ENCODE assay signal across 9 cellular contexts in the genomic region with DNA sequence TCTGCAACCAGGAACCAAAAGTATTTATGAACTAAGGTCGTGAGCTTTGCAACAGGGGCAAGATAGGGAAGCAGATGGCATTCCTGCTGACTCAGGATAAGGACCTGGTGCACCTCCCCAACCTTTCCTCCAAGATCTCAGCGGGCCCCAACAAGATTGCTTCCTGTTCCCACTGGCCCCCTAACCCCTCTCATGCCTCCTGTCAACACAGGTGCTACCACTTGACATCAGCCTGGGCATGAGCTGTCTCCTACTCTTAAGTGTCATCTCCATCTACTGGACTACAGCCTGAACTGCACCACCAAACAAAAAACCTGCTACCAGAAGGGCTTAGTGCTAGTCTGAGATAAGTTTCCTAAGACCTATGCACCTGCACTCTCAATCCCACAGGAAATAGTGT. TPM values are rescaled to one million over a fixed set of nuclear protein-coding genes. Genes with fewer than 3 reads are reported as not detected.
DNase-seq lines count a peak whose midpoint lies in the region; ATAC-seq and TF ChIP-seq lines count a peak whose summit lies in the region.
"Had no signal": no experiment of that assay in that cellular context is flagged by ENCODE, and none has a peak within 500 bp of the region (broad histone marks: within the 10 kb centered on the region; RNA-seq: fewer than 3 reads in every experiment).

No MANE protein-coding gene starts in this region.

- H3K4me2 ChIP-seq in DND-41 (ENCODE audit: insufficient read depth, low read length): no peak overlapping the region
- no peak overlapping the region for H3K4me2 ChIP-seq in fibroblast of lung (ENCODE audit: extremely low read depth, insufficient read depth, low read length)
- H3K4me2 ChIP-seq in smooth muscle cell: no peak overlapping the region

- no peaks in the 10 kb centered on the region for H4K20me1 ChIP-seq in DND-41 (ENCODE audit: insufficient read depth, low read length)
- no peaks in the 10 kb centered on the region for H4K20me1 ChIP-seq in fibroblast of lung (ENCODE audit: control insufficient read depth, extremely low read depth, insufficient read depth, low read length)
- H4K20me1 ChIP-seq in smooth muscle cell (ENCODE audit: low read depth): peaks cover 5% of the 10 kb centered on the region

- ATAC-seq in DND-41 (ENCODE audit: insufficient read depth, low read depth): peak; percentile 68

- H3K4me1 ChIP-seq in DND-41 (ENCODE audit: insufficient read depth, low read length): no peaks in the 10 kb centered on the region
- no peaks in the 10 kb centered on the region for H3K4me1 ChIP-seq in fibroblast of lung (ENCODE audit: control insufficient read depth, extremely low read depth, insufficient read depth, low read length)
- no peaks in the 10 kb centered on the region for H3K4me1 ChIP-seq in smooth muscle cell (ENCODE audit: low read depth)
- H3K4me1 ChIP-seq in suprapubic skin: peaks cover 3% of the 10 kb centered on the region
- no peaks in the 10 kb centered on the region for H3K4me1 ChIP-seq in effector memory CD4-positive, alpha-beta T cell (ENCODE audit: control insufficient read depth, insufficient read depth, low read length, poor library complexity, severe bottlenecking)

- WGBS in smooth muscle cell (ENCODE audit: low lambda C conversion rate): 60% methylated on average over 2 of the region's 2 CpGs
- WGBS in suprapubic skin: 58% methylated on average over 2 of the region's 2 CpGs

- TF ChIP-seq EP300 in suprapubic skin (IDR thresholded peaks at IDR 0.05): no peak

- H3K36me3 ChIP-seq in DND-41 (ENCODE audit: insufficient read depth, low read length): peaks cover 47% of the 10 kb centered on the region
- no peaks in the 10 kb centered on the region for H3K36me3 ChIP-seq in fibroblast of lung (ENCODE audit: control insufficient read depth, insufficient read depth, low read length)
- H3K36me3 ChIP-seq in smooth muscle cell (ENCODE audit: low read depth): peaks cover 7% of the 10 kb centered on the region
- peaks cover 28% of the 10 kb centered on the region for H3K36me3 ChIP-seq in suprapubic skin
- H3K36me3 ChIP-seq in effector memory CD4-positive, alpha-beta T cell (ENCODE audit: control insufficient read depth, insufficient read depth, low read length): peaks cover 19% of the 10 kb centered on the region

- H3K27me3 ChIP-seq in DND-41 (ENCODE audit: insufficient read depth, low read length, poor library complexity) (no peaks in the 10 kb centered on the region), fibroblast of lung (ENCODE audit: control insufficient read depth, insufficient read depth, low read length) (no peaks in the 10 kb centered on the region), smooth muscle cell (ENCODE audit: low read depth) (no peaks in the 10 kb centered on the region), suprapubic skin (no peaks in the 10 kb centered on the region)
- H3K27me3 ChIP-seq in effector memory CD4-positive, alpha-beta T cell (replicated peaks; ENCODE audit: control insufficient read depth, insufficient read depth, low read length, poor library complexity, severe bottlenecking): no peaks in the 10 kb centered on the region

- DNase-seq in DND-41: peak; percentile 33
- peak; percentile 9 for DNase-seq in HFF-Myc (ENCODE audit: extremely low read depth, low read depth)
- DNase-seq in OCI-M1 (lab: John Stamatoyannopoulos, UW): peak; percentile 46
- peak; percentile 20 to 28 for DNase-seq in fibroblast of lung (ENCODE audit: low read depth in 2 of 2)
- DNase-seq in smooth muscle cell (lab: John Stamatoyannopoulos, UW; ENCODE audit: unreplicated experiment): no peak
- no peak for DNase-seq in activated gamma-delta T cell (lab: John Stamatoyannopoulos, UW)
- DNase-seq in suprapubic skin (ENCODE audit: low spot score in 2 of 2): no peak
- DNase-seq in effector memory CD4-positive, alpha-beta T cell: no peak

- H3K9ac ChIP-seq in DND-41 (ENCODE audit: low read depth, low read length) (no peak overlapping the region), fibroblast of lung (ENCODE audit: insufficient read depth, low read length) (no peak overlapping the region), smooth muscle cell (ENCODE audit: low read depth) (no peak overlapping the region)

- H3K9me3 ChIP-seq in DND-41 (ENCODE audit: insufficient read depth, low read length, severe bottlenecking) (peaks cover 27% of the 10 kb centered on the region), fibroblast of lung (ENCODE audit: control insufficient read depth, insufficient read depth, low read depth, low read length) (no peaks in the 10 kb centered on the region), smooth muscle cell (replicated peaks; ENCODE audit: low read depth) (no peaks in the 10 kb centered on the region), suprapubic skin (no peaks in the 10 kb centered on the region)
- no peaks in the 10 kb centered on the region for H3K9me3 ChIP-seq in effector memory CD4-positive, alpha-beta T cell (ENCODE audit: control insufficient read depth, low read length)

- TF ChIP-seq POLR2A in suprapubic skin (IDR thresholded peaks at IDR 0.05): no peak

- H3K79me2 ChIP-seq in DND-41 (ENCODE audit: insufficient read depth, low read length): no peaks in the 10 kb centered on the region
- H3K79me2 ChIP-seq in fibroblast of lung (ENCODE audit: control insufficient read depth, insufficient read depth, low read length): no peaks in the 10 kb centered on the region
- H3K79me2 ChIP-seq in smooth muscle cell (ENCODE audit: low read depth): peaks cover 3% of the 10 kb centered on the region

- TF ChIP-seq CTCF in DND-41 (IDR thresholded peaks at IDR 0.05; ENCODE audit: borderline replicate concordance, extremely low read depth, low read length, poor library complexity, severe bottlenecking): peak; percentile 62
- peak; percentile 64 for TF ChIP-seq CTCF in HFF-Myc (IDR thresholded peaks at IDR 0.05; ENCODE audit: low read depth, low read length, missing control alignments)
- peak; percentile 60 to 61 for TF ChIP-seq CTCF in fibroblast of lung (conservative IDR thresholded peaks at IDR 0.05 in 1 of 2, IDR thresholded peaks at IDR 0.05 in 1 of 2; ENCODE audit: low read depth in 1 of 2, low read length in 2 of 2)
- peak; percentile 35 for TF ChIP-seq CTCF in smooth muscle cell (IDR thresholded peaks at IDR 0.05; ENCODE audit: borderline replicate concordance, insufficient read depth, poor library complexity, severe bottlenecking)
- TF ChIP-seq CTCF in suprapubic skin (IDR thresholded peaks at IDR 0.05): peak in 1 of 2 donors; percentile 20

- H2AFZ ChIP-seq in DND-41 (ENCODE audit: low read depth, low read length) (no peak overlapping the region), fibroblast of lung (ENCODE audit: low read length) (no peak overlapping the region), smooth muscle cell (ENCODE audit: low read depth) (no peak overlapping the region)

- H3K27ac ChIP-seq in DND-41 (ENCODE audit: low read length) (no peak overlapping the region), fibroblast of lung (ENCODE audit: insufficient read depth, low read length) (no peak overlapping the region), smooth muscle cell (ENCODE audit: low read depth) (no peak overlapping the region), suprapubic skin (no peak overlapping the region)
- no peak overlapping the region for H3K27ac ChIP-seq in effector memory CD4-positive, alpha-beta T cell (ENCODE audit: insufficient read depth, low read length, poor library complexity, severe bottlenecking)
- H3K27ac ChIP-seq: skin epidermis had no signal

- H3F3A ChIP-seq in smooth muscle cell (ENCODE audit: low read depth): no peaks in the 10 kb centered on the region

- H3K4me3 ChIP-seq in DND-41 (ENCODE audit: low read depth in 1 of 2, low read length in 2 of 2) (no peak overlapping the region), HFF-Myc (replicated peaks; ENCODE audit: low read depth, low read length) (no peak overlapping the region), fibroblast of lung (replicated peaks in 1 of 4; ENCODE audit: control extremely low read depth in 1 of 4, insufficient read depth in 1 of 4, low read depth in 3 of 4, low read length in 4 of 4) (no peak overlapping the region), smooth muscle cell (no peak overlapping the region), suprapubic skin (no peak overlapping the region)
- no peak overlapping the region for H3K4me3 ChIP-seq in effector memory CD4-positive, alpha-beta T cell (ENCODE audit: insufficient read depth, low read depth, low read length, poor library complexity, severe bottlenecking)
- H3K4me3 ChIP-seq: skin epidermis had no signal

RNA-seq across cellular contexts. Expression of gene MED6, which starts 32.7 kb away (rescaled TPM):
- 26.5 and 26.6 TPM in 2 replicates for total RNA-seq in fibroblast of lung
- polyA plus RNA-seq in fibroblast of lung: 44.8 and 46.1 TPM in 2 replicates
- polyA plus RNA-seq in fibroblast of lung (2012): 22.2 and 24.7 TPM in 2 replicates
- polyA minus RNA-seq in fibroblast of lung (ENCODE audit: low replicate concordance): 5.4 and 7.8 TPM in 2 replicates
- total RNA-seq in smooth muscle cell: 40.9 and 58.2 TPM in 2 replicates
- 45.0 and 45.6 TPM in 2 replicates for polyA plus RNA-seq in smooth muscle cell
- 10 to 100 TPM; 38.1 to 76.0 (median 42.1) TPM for total RNA-seq in suprapubic skin

RNA-seq across cellular contexts. Expression of gene ADAM20, which starts 33.0 kb away (rescaled TPM):
- 0.51 and 1.2 TPM in 2 replicates for total RNA-seq in fibroblast of lung
- polyA plus RNA-seq in fibroblast of lung: 0.02 and 0.03 TPM in 2 replicates
- polyA plus RNA-seq in fibroblast of lung (2012): not detected in 2 replicates
- polyA minus RNA-seq in fibroblast of lung (ENCODE audit: low replicate concordance): not detected in 2 replicates
- total RNA-seq in smooth muscle cell: 1.1 and 2.6 TPM in 2 replicates
- polyA plus RNA-seq in smooth muscle cell: not detected in 2 replicates
- 1 to 10 TPM in 2 of 4 donors, under 1 TPM in 2; 0.16 to 5.6 (median 0.89) TPM for total RNA-seq in suprapubic skin

Comparison
In these comparisons a context has a peak if more than half of its experiments do, and no peak if none do; other contexts are left out.
1. DNase-seq: peak in DND-41 (single experiment), HFF-Myc (single experiment), OCI-M1 (single experiment) and fibroblast of lung (2 of 2); none in smooth muscle cell (single experiment), activated gamma-delta T cell (single experiment), suprapubic skin (0 of 2) and effector memory CD4-positive, alpha-beta T cell (0 of 3).